17 cellular contexts compared by ENCODE assay signal in genomic region chr6:73027691-73028090, GRCh38.
DNase-seq lines count a peak whose midpoint lies in the region; ATAC-seq and TF ChIP-seq lines count a peak whose summit lies in the region.
"Had no signal": no experiment of that assay in that cellular context is flagged by ENCODE, and none has a peak within 500 bp of the region (broad histone marks: within the 10 kb centered on the region; RNA-seq: fewer than 3 reads in every experiment).

No MANE protein-coding gene starts in this region.

- H3K36me3 ChIP-seq in HEK293 (ENCODE audit: control insufficient read depth in 2 of 2, insufficient read depth in 1 of 2, low read length in 2 of 2) (no peaks in the 10 kb centered on the region), hepatocyte (replicated peaks; ENCODE audit: insufficient read depth, low read depth) (no peaks in the 10 kb centered on the region), gastrocnemius medialis (no peaks in the 10 kb centered on the region)
- H3K36me3 ChIP-seq: BLaER1, HAP-1 had no signal

- no peak for ATAC-seq in gastrocnemius medialis

- H3K27ac ChIP-seq in C4-2B (peak overlapping the region; percentile 68), HEK293 (ENCODE audit: extremely low read depth, low read depth, low read length) (no peak overlapping the region), hepatocyte (no peak overlapping the region), gastrocnemius medialis (no peak overlapping the region)
- H3K27ac ChIP-seq: 22Rv1, BLaER1 had no signal

- no peaks in the 10 kb centered on the region for H4K20me1 ChIP-seq in hepatocyte (ENCODE audit: insufficient read depth, poor library complexity, severe bottlenecking)
- H4K20me1 ChIP-seq: BLaER1 had no signal

- DNase-seq in NCI-H526 treated with DMSO at 0.1 percent for 48 hours (lab: John Stamatoyannopoulos, UW) (peak; percentile 40), hepatocyte (ENCODE audit: low spot score) (no peak), glomerular visceral epithelial cell (ENCODE audit: extremely low spot score) (no peak), gastrocnemius medialis (no peak), hepatic stellate cell (ENCODE audit: low spot score) (no peak), epidermal melanocyte (ENCODE audit: insufficient read length, low spot score) (no peak)
- DNase-seq: Calu3; CD4-positive, alpha-beta T cell; CD8-positive, alpha-beta memory T cell; DMS53; DMS79 treated with DMSO at 0.1 percent for 48 hours had no signal

- TF ChIP-seq CTCF in C4-2B (conservative IDR thresholded peaks at IDR 0.05): no peak
- no peak for TF ChIP-seq CTCF in HEK293 (tag by site-specific recombination; IDR thresholded peaks at IDR 0.05)
- no peak for TF ChIP-seq CTCF in hepatocyte (IDR thresholded peaks at IDR 0.05; ENCODE audit: poor library complexity)
- TF ChIP-seq CTCF in gastrocnemius medialis (IDR thresholded peaks at IDR 0.05 in 4 of 5, conservative IDR thresholded peaks at IDR 0.05 in 1 of 5): no peak

- no peaks in the 10 kb centered on the region for H3K9me2 ChIP-seq in hepatocyte (replicated peaks; ENCODE audit: insufficient read depth)

- no peak for TF ChIP-seq POLR2A in gastrocnemius medialis (IDR thresholded peaks at IDR 0.05)

- H3K9me3 ChIP-seq in HEK293 (ENCODE audit: control insufficient read depth, insufficient read depth, low read depth, low read length) (no peaks in the 10 kb centered on the region), hepatocyte (ENCODE audit: low read depth) (no peaks in the 10 kb centered on the region), gastrocnemius medialis (no peaks in the 10 kb centered on the region)
- H3K9me3 ChIP-seq: BLaER1, HAP-1 had no signal

- CTCF ChIA-PET in HEK293 (lab: Yijun Ruan, JAX): no interaction called here

- no peak overlapping the region for H2AFZ ChIP-seq in hepatocyte
- H2AFZ ChIP-seq: GM23338 had no signal

- intact Hi-C loops in gastrocnemius medialis (cut with DNase I; ENCODE audit: low total_unique reads): no loop called here

- H3K79me2 ChIP-seq in hepatocyte: no peaks in the 10 kb centered on the region

- POLR2A ChIA-PET in HEK293 (lab: Yijun Ruan, JAX): no interaction called here

- no peaks in the 10 kb centered on the region for H3K27me3 ChIP-seq in hepatocyte
- no peaks in the 10 kb centered on the region for H3K27me3 ChIP-seq in gastrocnemius medialis
- H3K27me3 ChIP-seq: BLaER1 had no signal

- in situ Hi-C loops in gastrocnemius medialis (cut with MboI; ENCODE audit: low sequenced_read_pairs in 4 of 4): no loop called here

- H3K4me3 ChIP-seq in HEK293 (ENCODE audit: low read depth, low read length) (no peak overlapping the region), hepatocyte (no peak overlapping the region), gastrocnemius medialis (no peak overlapping the region)
- H3K4me3 ChIP-seq: BLaER1, GM23338, HAP-1 had no signal

- peak overlapping the region; percentile 16 for H3K4me2 ChIP-seq in hepatocyte
- H3K4me2 ChIP-seq: BLaER1 had no signal

- H3K4me1 ChIP-seq in HEK293 (ENCODE audit: control insufficient read depth, insufficient read depth, low read length) (peaks cover 29% of the 10 kb centered on the region), hepatocyte (ENCODE audit: insufficient read depth) (no peaks in the 10 kb centered on the region), gastrocnemius medialis (peaks cover 0 to 3% of the 10 kb centered on the region in 2 donors)
- H3K4me1 ChIP-seq: BLaER1, HAP-1 had no signal

TF ChIP-seq in HEK293, 187 proteins besides CTCF, POLR2A, EP300 and RAD21:
- TF ChIP-seq PRDM6 (tag by site-specific recombination; IDR thresholded peaks at IDR 0.05): peak; percentile 48; the same call in 1 of the 2 replicates
- no peak for TF ChIP-seq REPIN1 (tag by site-specific recombination; IDR thresholded peaks at IDR 0.05; ENCODE audit: low read depth)
TF ChIP-seq in HEK293: peak in this region for 1.
